Comparison of ENCODE assay signal across 10 cellular contexts in the genomic region with DNA sequence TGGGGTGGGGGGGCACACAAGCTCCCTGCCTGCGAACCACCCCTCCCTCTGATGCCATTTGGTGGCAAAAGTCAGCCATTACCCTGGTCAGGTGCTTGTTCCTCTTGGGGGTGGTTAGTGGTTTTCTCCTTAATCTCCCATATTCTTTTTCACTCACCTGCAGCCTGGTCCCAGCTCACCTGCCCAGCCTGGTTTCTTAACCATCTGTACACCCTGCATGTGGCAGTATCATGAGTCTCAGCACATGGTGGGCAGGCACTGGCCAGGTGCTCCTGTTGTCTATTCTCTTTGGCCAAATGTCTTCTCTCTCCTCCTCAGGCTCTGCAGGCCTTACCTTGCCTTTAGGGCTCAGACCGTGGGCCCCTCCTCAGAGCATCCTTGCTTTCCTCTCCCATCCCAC. TPM values are rescaled to one million over a fixed set of nuclear protein-coding genes. Genes with fewer than 3 reads are reported as not detected.
DNase-seq lines count a peak whose midpoint lies in the region; ATAC-seq and TF ChIP-seq lines count a peak whose summit lies in the region.
"Had no signal": no experiment of that assay in that cellular context is flagged by ENCODE, and none has a peak within 500 bp of the region (broad histone marks: within the 10 kb centered on the region; RNA-seq: fewer than 3 reads in every experiment).

No MANE protein-coding gene starts in this region.

- H3K27me3 Mint-ChIP-seq in activated T-cell treated with anti-CD3 and anti-CD28 coated beads, Interleukin-2, amount 50 U/mL, for 24 hours: no peaks in the 10 kb centered on the region
- H3K27me3 Mint-ChIP-seq in activated T-cell treated with anti-CD3 and anti-CD28 coated beads, Interleukin-2, amount 50 U/mL, for 4 hours (ENCODE audit: low read depth): no peaks in the 10 kb centered on the region
- H3K27me3 Mint-ChIP-seq in T-cell: no peaks in the 10 kb centered on the region

- no peak for TF ChIP-seq EP300 in esophagus muscularis mucosa (IDR thresholded peaks at IDR 0.05)

- DNase-seq in activated T-cell treated with anti-CD3 and anti-CD28 coated beads, Interleukin-2, amount 50 U/mL, for 24 hours: no peak
- DNase-seq in activated T-cell treated with anti-CD3 and anti-CD28 coated beads, Interleukin-2, amount 50 U/mL, for 4 hours: no peak
- DNase-seq in T-cell: no peak
- DNase-seq in esophagus muscularis mucosa (ENCODE audit: extremely low spot score): no peak
- no peak for DNase-seq in stimulated activated effector memory CD8-positive, alpha-beta T cell treated with anti-CD3 and anti-CD28 coated beads, Interleukin-12 subunit alpha, Interleukin-12 subunit beta, amount 100 ng/mL, for 72 hours (ENCODE audit: low spot score in 2 of 2)
- no peak for DNase-seq in NCI-H2196 treated with DMSO at 0.1 percent for 48 hours (lab: John Stamatoyannopoulos, UW; ENCODE audit: unreplicated experiment)
- no peak for DNase-seq in SHP77 treated with DMSO at 0.1 percent for 48 hours (lab: John Stamatoyannopoulos, UW)
- DNase-seq: EL, NCI-H2029 had no signal

- H3K36me3 Mint-ChIP-seq in activated T-cell treated with anti-CD3 and anti-CD28 coated beads, Interleukin-2, amount 50 U/mL, for 24 hours (ENCODE audit: low read depth): peaks cover 56% of the 10 kb centered on the region
- peaks cover 11% of the 10 kb centered on the region for H3K36me3 Mint-ChIP-seq in activated T-cell treated with anti-CD3 and anti-CD28 coated beads, Interleukin-2, amount 50 U/mL, for 4 hours (ENCODE audit: insufficient read depth)
- H3K36me3 Mint-ChIP-seq in T-cell: peaks cover 8% of the 10 kb centered on the region
- peaks cover 36% of the 10 kb centered on the region for H3K36me3 Mint-ChIP-seq in stimulated activated effector memory CD8-positive, alpha-beta T cell treated with anti-CD3 and anti-CD28 coated beads, Interleukin-12 subunit alpha, Interleukin-12 subunit beta, amount 100 ng/mL, for 72 hours

- ATAC-seq in activated T-cell treated with anti-CD3 and anti-CD28 coated beads, Interleukin-2, amount 50 U/mL, for 4 hours: no peak
- ATAC-seq in T-cell (replicated peaks in 1 of 4) (no peak), HG02678 (IDR thresholded peaks at IDR 0.05; ENCODE audit: unreplicated experiment) (no peak)
- ATAC-seq in stimulated activated effector memory CD8-positive, alpha-beta T cell treated with anti-CD3 and anti-CD28 coated beads, Interleukin-12 subunit alpha, Interleukin-12 subunit beta, amount 100 ng/mL, for 72 hours: no peak

- H3K4me3 Mint-ChIP-seq in activated T-cell treated with anti-CD3 and anti-CD28 coated beads, Interleukin-2, amount 50 U/mL, for 24 hours: no peak overlapping the region
- no peak overlapping the region for H3K4me3 Mint-ChIP-seq in activated T-cell treated with anti-CD3 and anti-CD28 coated beads, Interleukin-2, amount 50 U/mL, for 4 hours
- H3K4me3 Mint-ChIP-seq in T-cell: no peak overlapping the region
- H3K4me3 Mint-ChIP-seq in stimulated activated effector memory CD8-positive, alpha-beta T cell treated with anti-CD3 and anti-CD28 coated beads, Interleukin-12 subunit alpha, Interleukin-12 subunit beta, amount 100 ng/mL, for 72 hours: peak overlapping the region; percentile 84

- POLR2A ChIA-PET in T-cell (lab: Charles Lee): interaction anchor here in 1 of 2 donors (5.1 kb wide), 1 partner anchor 30 kb away, joined by 26 read pairs; a partner anchor contains a TSS

- intact Hi-C loops in esophagus muscularis mucosa (cut with DNase I): loop anchor here (5.0 kb wide), 1 partner anchor 50 kb away; no protein-coding TSS in a partner anchor

- peaks cover 77 to 84% (median 83%) of the 10 kb centered on the region in 4 donors for H3K4me1 ChIP-seq in esophagus muscularis mucosa

- peaks cover 0 to 3% (median 2%) of the 10 kb centered on the region in 4 donors for H3K36me3 ChIP-seq in esophagus muscularis mucosa

- H3K9me3 ChIP-seq in esophagus muscularis mucosa: no peaks in the 10 kb centered on the region

- H3K27me3 ChIP-seq in esophagus muscularis mucosa: no peaks in the 10 kb centered on the region

- no peak overlapping the region for H3K4me3 ChIP-seq in esophagus muscularis mucosa

- CTCF ChIA-PET in T-cell (lab: Charles Lee): no interaction called here

- no peak for TF ChIP-seq CTCF in esophagus muscularis mucosa (IDR thresholded peaks at IDR 0.05)

- peak overlapping the region; percentile 100 for H3K27ac Mint-ChIP-seq in activated T-cell treated with anti-CD3 and anti-CD28 coated beads, Interleukin-2, amount 50 U/mL, for 24 hours
- H3K27ac Mint-ChIP-seq in T-cell: peak overlapping the region; percentile 98 to 100
- peak overlapping the region; percentile 99 for H3K27ac Mint-ChIP-seq in stimulated activated effector memory CD8-positive, alpha-beta T cell treated with anti-CD3 and anti-CD28 coated beads, Interleukin-12 subunit alpha, Interleukin-12 subunit beta, amount 100 ng/mL, for 72 hours

- peak overlapping the region; percentile 75 to 80 (median 78) for H3K27ac ChIP-seq in esophagus muscularis mucosa (replicated peaks in 1 of 4)

- no peak for TF ChIP-seq POLR2A in esophagus muscularis mucosa (IDR thresholded peaks at IDR 0.05; ENCODE audit: low read depth)

- WGBS in esophagus muscularis mucosa: 98% methylated on average over 2 of the region's 2 CpGs

- no peaks in the 10 kb centered on the region for H3K9me3 Mint-ChIP-seq in activated T-cell treated with anti-CD3 and anti-CD28 coated beads, Interleukin-2, amount 50 U/mL, for 24 hours
- H3K9me3 Mint-ChIP-seq in activated T-cell treated with anti-CD3 and anti-CD28 coated beads, Interleukin-2, amount 50 U/mL, for 4 hours: no peaks in the 10 kb centered on the region
- no peaks in the 10 kb centered on the region for H3K9me3 Mint-ChIP-seq in T-cell
- no peaks in the 10 kb centered on the region for H3K9me3 Mint-ChIP-seq in stimulated activated effector memory CD8-positive, alpha-beta T cell treated with anti-CD3 and anti-CD28 coated beads, Interleukin-12 subunit alpha, Interleukin-12 subunit beta, amount 100 ng/mL, for 72 hours

- peaks cover 92% of the 10 kb centered on the region for H3K4me1 Mint-ChIP-seq in activated T-cell treated with anti-CD3 and anti-CD28 coated beads, Interleukin-2, amount 50 U/mL, for 24 hours (ENCODE audit: low read depth)
- H3K4me1 Mint-ChIP-seq in activated T-cell treated with anti-CD3 and anti-CD28 coated beads, Interleukin-2, amount 50 U/mL, for 4 hours (ENCODE audit: low read depth): peaks cover 90% of the 10 kb centered on the region
- peaks cover 65 to 92% (median 88%) of the 10 kb centered on the region in 3 donors for H3K4me1 Mint-ChIP-seq in T-cell
- H3K4me1 Mint-ChIP-seq in stimulated activated effector memory CD8-positive, alpha-beta T cell treated with anti-CD3 and anti-CD28 coated beads, Interleukin-12 subunit alpha, Interleukin-12 subunit beta, amount 100 ng/mL, for 72 hours: peaks cover 87% of the 10 kb centered on the region

RNA-seq across cellular contexts. Expression of a gene that starts 30.5 kb away (rescaled TPM):
- 100 to 1,000 TPM in 1 of 3 donors, 10 to 100 TPM in 2; 83.0 to 105 (median 97.2) TPM for total RNA-seq in activated T-cell treated with anti-CD3 and anti-CD28 coated beads, Interleukin-2, amount 50 U/mL, for 4 hours
- total RNA-seq in T-cell (100 to 1,000 TPM in 3 of 5 donors, 10 to 100 TPM in 2; 58.9 to 113 (median 108) TPM), esophagus muscularis mucosa (100 to 1,000 TPM; 135 to 184 (median 145) TPM)

RNA-seq across cellular contexts. Expression of a gene that starts 54.9 kb away (rescaled TPM):
- total RNA-seq in activated T-cell treated with anti-CD3 and anti-CD28 coated beads, Interleukin-2, amount 50 U/mL, for 4 hours: 10 to 100 TPM; 71.3 to 79.4 (median 71.4) TPM
- total RNA-seq in T-cell (100 to 1,000 TPM in 1 of 5 donors, 10 to 100 TPM in 4; 84.5 to 106 (median 93.1) TPM), esophagus muscularis mucosa (100 to 1,000 TPM in 2 of 4 donors, 10 to 100 TPM in 2; 82.3 to 154 (median 116) TPM)
